Comparison of ENCODE assay signal across 8 cellular contexts in genomic region chr12:7130537-7130790, GRCh38. TPM values are rescaled to one million over a fixed set of nuclear protein-coding genes. Genes with fewer than 3 reads are reported as not detected.
DNase-seq lines count a peak whose midpoint lies in the region; ATAC-seq and TF ChIP-seq lines count a peak whose summit lies in the region.

No MANE protein-coding gene starts in this region.

- CTCF ChIA-PET in HEK293T (lab: Yijun Ruan, JAX): interaction anchor here (0.6 to 1.4 kb wide), 4 partner anchors 9 to 132 kb away, joined by 3 to 4 read pairs (median 3); no protein-coding TSS in a partner anchor

- no peaks in the 10 kb centered on the region for H3K36me3 ChIP-seq in SJCRH30

- no peaks in the 10 kb centered on the region for H3K9me3 ChIP-seq in SJCRH30 (replicated peaks)

- H3K27ac ChIP-seq in SJCRH30 (no peak overlapping the region), foreskin keratinocyte (no peak overlapping the region)

- 0 out of 2 replicates have a peak, but pooled peaks cover 5% of the 10 kb centered on the region for H3K4me1 ChIP-seq in SJCRH30
- no peaks in the 10 kb centered on the region for H3K4me1 ChIP-seq in foreskin keratinocyte

- peaks cover 11% of the 10 kb centered on the region for H3K27me3 ChIP-seq in SJCRH30
- no peaks in the 10 kb centered on the region for H3K27me3 ChIP-seq in foreskin keratinocyte

- TF ChIP-seq CTCF in foreskin keratinocyte (conservative IDR thresholded peaks at IDR 0.05): no peak

- POLR2A ChIA-PET in HEK293T (lab: Yijun Ruan, JAX): interaction anchor here (1.1 to 1.8 kb wide), 4 partner anchors 11 to 258 kb away, joined by 3 to 10 read pairs (median 4); partner anchors contain the start of genes C12orf57 and RNU7-1

- no peak for DNase-seq in SJCRH30
- DNase-seq in foreskin keratinocyte: no peak
- DNase-seq in skeletal muscle cell (ENCODE audit: low read depth): no peak
- no peak for DNase-seq in NCI-H345 (lab: John Stamatoyannopoulos, UW)
- no peak for DNase-seq in HEK293T (ENCODE audit: extremely low spot score)
- no peak for DNase-seq in CD1c-positive myeloid dendritic cell (ENCODE audit: extremely low spot score)
- no peak for DNase-seq in mucosa of gallbladder (ENCODE audit: low spot score)

- ATAC-seq in GM21447 (IDR thresholded peaks at IDR 0.05; ENCODE audit: unreplicated experiment) (peak; percentile 14), foreskin keratinocyte (peak; percentile 34)

- peak overlapping the region; percentile 63 for H3K4me3 ChIP-seq in SJCRH30
- peak overlapping the region; percentile 64 for H3K4me3 ChIP-seq in skeletal muscle cell (ENCODE audit: low read depth, low read length)

TF ChIP-seq in HEK293T, 16 proteins besides CTCF, POLR2A, EP300 and RAD21:
- TF ChIP-seq ZNF384 (IDR thresholded peaks at IDR 0.05): no peak
- TF ChIP-seq, protein P1, sequence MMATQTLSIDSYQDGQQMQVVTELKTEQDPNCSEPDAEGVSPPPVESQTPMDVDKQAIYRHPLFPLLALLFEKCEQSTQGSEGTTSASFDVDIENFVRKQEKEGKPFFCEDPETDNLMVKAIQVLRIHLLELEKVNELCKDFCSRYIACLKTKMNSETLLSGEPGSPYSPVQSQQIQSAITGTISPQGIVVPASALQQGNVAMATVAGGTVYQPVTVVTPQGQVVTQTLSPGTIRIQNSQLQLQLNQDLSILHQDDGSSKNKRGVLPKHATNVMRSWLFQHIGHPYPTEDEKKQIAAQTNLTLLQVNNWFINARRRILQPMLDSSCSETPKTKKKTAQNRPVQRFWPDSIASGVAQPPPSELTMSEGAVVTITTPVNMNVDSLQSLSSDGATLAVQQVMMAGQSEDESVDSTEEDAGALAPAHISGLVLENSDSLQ (IDR thresholded peaks at IDR 0.05): no peak
- TF ChIP-seq CTBP1 (IDR thresholded peaks at IDR 0.05; ENCODE audit: borderline replicate concordance): no peak
- no peak for TF ChIP-seq SUZ12 (IDR thresholded peaks at IDR 0.05)
- TF ChIP-seq HDGF (IDR thresholded peaks at IDR 0.05; ENCODE audit: borderline replicate concordance): no peak
- TF ChIP-seq FOXK2 (IDR thresholded peaks at IDR 0.05): no peak
- TF ChIP-seq SP1 (IDR thresholded peaks at IDR 0.05): no peak
- no peak for TF ChIP-seq LEF1 (IDR thresholded peaks at IDR 0.05; ENCODE audit: borderline replicate concordance)
- TF ChIP-seq TARDBP (IDR thresholded peaks at IDR 0.05): no peak
- no peak for TF ChIP-seq ARNT (IDR thresholded peaks at IDR 0.05)
- TF ChIP-seq L3MBTL2 (conservative IDR thresholded peaks at IDR 0.05): no peak
- TF ChIP-seq NFRKB (IDR thresholded peaks at IDR 0.05): no peak
- no peak for TF ChIP-seq FOXM1 (IDR thresholded peaks at IDR 0.05; ENCODE audit: borderline replicate concordance)
- TF ChIP-seq FOXA1 (IDR thresholded peaks at IDR 0.05): no peak
- TF ChIP-seq BHLHE40 (IDR thresholded peaks at IDR 0.05; ENCODE audit: borderline replicate concordance): no peak
- TF ChIP-seq ELF4 (IDR thresholded peaks at IDR 0.05): no peak

RNA-seq across cellular contexts. Expression of gene CLSTN3, which starts 0.3 kb away (rescaled TPM):
- total RNA-seq in SJCRH30 (2014; rRNA removed; shearing (Covaris generic)): 6.5 and 6.9 TPM in 2 replicates
- total RNA-seq in foreskin keratinocyte (5.7 and 6.7 TPM in 2 replicates), mucosa of gallbladder (40.6 TPM)
- 6.1 and 6.7 TPM in 2 replicates for polyA plus RNA-seq in foreskin keratinocyte

RNA-seq across cellular contexts. Expression of gene RBP5, which starts 1.8 kb away (rescaled TPM):
- total RNA-seq in SJCRH30 (2014; rRNA removed; shearing (Covaris generic)): not detected in 2 replicates
- total RNA-seq in foreskin keratinocyte: not detected in 2 replicates
- not detected in 2 replicates for polyA plus RNA-seq in foreskin keratinocyte
- total RNA-seq in mucosa of gallbladder: 7.1 TPM

RNA-seq across cellular contexts. Expression of gene C1RL, which starts 21.4 kb away (rescaled TPM):
- 4.0 and 4.7 TPM in 2 replicates for total RNA-seq in SJCRH30 (2014; rRNA removed; shearing (Covaris generic))
- total RNA-seq in foreskin keratinocyte (11.3 and 13.4 TPM in 2 replicates), mucosa of gallbladder (49.6 TPM)
- 5.7 and 5.9 TPM in 2 replicates for polyA plus RNA-seq in foreskin keratinocyte

RNA-seq across cellular contexts. Expression of gene C1R, which starts 38.2 kb away (rescaled TPM):
- total RNA-seq in SJCRH30 (2014; rRNA removed; shearing (Covaris generic)): 1.5 and 3.4 TPM in 2 replicates
- total RNA-seq in foreskin keratinocyte: 6.1 and 7.8 TPM in 2 replicates
- polyA plus RNA-seq in foreskin keratinocyte: 7.0 and 8.9 TPM in 2 replicates
- 303 TPM for total RNA-seq in mucosa of gallbladder

RNA-seq across cellular contexts. Expression of gene PEX5, which starts 59.0 kb away (rescaled TPM):
- 27.4 and 29.7 TPM in 2 replicates for total RNA-seq in SJCRH30 (2014; rRNA removed; shearing (Covaris generic))
- total RNA-seq in foreskin keratinocyte: 20.1 and 23.3 TPM in 2 replicates
- polyA plus RNA-seq in foreskin keratinocyte: 10.6 and 12.6 TPM in 2 replicates
- 53.7 TPM for total RNA-seq in mucosa of gallbladder
